In the genomic region with DNA sequence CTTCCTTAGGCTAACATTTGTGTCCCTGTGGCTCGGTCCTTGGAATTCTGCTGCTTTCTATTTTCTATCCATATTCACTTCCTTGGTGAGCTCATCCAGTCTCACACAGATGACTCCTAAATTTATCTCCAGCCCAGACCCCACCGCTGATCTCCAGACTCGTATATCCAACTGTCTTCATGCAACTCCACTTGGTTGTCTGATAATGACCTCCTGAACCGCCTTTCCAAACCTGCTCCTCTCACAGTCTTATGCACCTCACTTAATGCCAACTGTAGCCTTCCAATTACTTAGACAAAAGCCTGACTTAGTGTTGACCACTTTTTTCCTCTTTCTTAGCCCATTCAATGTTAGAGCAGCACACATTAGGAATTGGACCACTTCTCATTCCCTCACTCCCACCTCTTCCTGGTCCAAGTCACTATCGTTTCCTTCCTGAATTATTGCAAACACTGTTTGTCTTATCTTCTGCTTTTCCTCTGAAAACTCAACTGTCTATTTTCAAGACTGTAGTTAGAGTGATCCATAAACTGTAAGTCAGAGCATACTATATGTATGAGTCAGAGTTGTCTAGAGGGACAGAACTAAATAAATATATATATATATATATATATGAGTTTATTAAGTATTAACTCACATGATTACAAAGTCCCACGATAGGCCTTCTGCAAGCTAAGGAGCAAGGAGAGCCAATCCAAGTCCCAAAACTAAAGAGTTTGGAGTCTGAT, we compare ENCODE assay signal across 1 cellular context.
TF ChIP-seq lines count a peak whose summit lies in the region.

No MANE protein-coding gene starts in this region.

TF ChIP-seq in K562, 482 proteins besides CTCF, POLR2A, EP300 and RAD21 (continued from another document):
- TF ChIP-seq TEAD1 (CRISPR knock-in tag; IDR thresholded peaks at IDR 0.05) (no peak), HNRNPK (IDR thresholded peaks at IDR 0.05; ENCODE audit: low read depth, low read length, poor library complexity, severe bottlenecking) (no peak), SRSF9 (IDR thresholded peaks at IDR 0.05; ENCODE audit: borderline replicate concordance, low read depth, low read length) (no peak), ZNF146 (CRISPR knock-in tag; IDR thresholded peaks at IDR 0.05; ENCODE audit: unreplicated experiment) (no peak), CHD1 (IDR thresholded peaks at IDR 0.05; ENCODE audit: low read length) (no peak), MAZ (CRISPR knock-in tag; conservative IDR thresholded peaks at IDR 0.05 in 1 of 2, IDR thresholded peaks at IDR 0.05 in 1 of 2) (no peak), SMARCA5 (IDR thresholded peaks at IDR 0.05) (no peak; the same call in 1 of the 2 replicates), ZNF408 (CRISPR knock-in tag; IDR thresholded peaks at IDR 0.05; ENCODE audit: low read depth) (no peak), TOE1 (IDR thresholded peaks at IDR 0.05; ENCODE audit: borderline replicate concordance) (0 out of 2 replicates have a peak, but pooled peaks have one; percentile 16), TOE1 (CRISPR knock-in tag; IDR thresholded peaks at IDR 0.05; ENCODE audit: borderline replicate concordance, low read depth) (no peak), GATA2 (CRISPR knock-in tag; IDR thresholded peaks at IDR 0.05) (no peak)
- TF ChIP-seq, protein P1, sequence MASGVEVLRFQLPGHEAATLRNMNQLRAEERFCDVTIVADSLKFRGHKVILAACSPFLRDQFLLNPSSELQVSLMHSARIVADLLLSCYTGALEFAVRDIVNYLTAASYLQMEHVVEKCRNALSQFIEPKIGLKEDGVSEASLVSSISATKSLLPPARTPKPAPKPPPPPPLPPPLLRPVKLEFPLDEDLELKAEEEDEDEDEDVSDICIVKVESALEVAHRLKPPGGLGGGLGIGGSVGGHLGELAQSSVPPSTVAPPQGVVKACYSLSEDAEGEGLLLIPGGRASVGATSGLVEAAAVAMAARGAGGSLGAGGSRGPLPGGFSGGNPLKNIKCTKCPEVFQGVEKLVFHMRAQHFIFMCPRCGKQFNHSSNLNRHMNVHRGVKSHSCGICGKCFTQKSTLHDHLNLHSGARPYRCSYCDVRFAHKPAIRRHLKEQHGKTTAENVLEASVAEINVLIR (CRISPR knock-in tag; IDR thresholded peaks at IDR 0.05) = no peak
- TF ChIP-seq, protein P2, sequence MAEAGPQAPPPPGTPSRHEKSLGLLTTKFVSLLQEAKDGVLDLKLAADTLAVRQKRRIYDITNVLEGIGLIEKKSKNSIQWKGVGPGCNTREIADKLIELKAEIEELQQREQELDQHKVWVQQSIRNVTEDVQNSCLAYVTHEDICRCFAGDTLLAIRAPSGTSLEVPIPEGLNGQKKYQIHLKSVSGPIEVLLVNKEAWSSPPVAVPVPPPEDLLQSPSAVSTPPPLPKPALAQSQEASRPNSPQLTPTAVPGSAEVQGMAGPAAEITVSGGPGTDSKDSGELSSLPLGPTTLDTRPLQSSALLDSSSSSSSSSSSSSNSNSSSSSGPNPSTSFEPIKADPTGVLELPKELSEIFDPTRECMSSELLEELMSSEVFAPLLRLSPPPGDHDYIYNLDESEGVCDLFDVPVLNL (CRISPR knock-in tag; IDR thresholded peaks at IDR 0.05; ENCODE audit: low read depth) = no peak
- TF ChIP-seq, protein P3, sequence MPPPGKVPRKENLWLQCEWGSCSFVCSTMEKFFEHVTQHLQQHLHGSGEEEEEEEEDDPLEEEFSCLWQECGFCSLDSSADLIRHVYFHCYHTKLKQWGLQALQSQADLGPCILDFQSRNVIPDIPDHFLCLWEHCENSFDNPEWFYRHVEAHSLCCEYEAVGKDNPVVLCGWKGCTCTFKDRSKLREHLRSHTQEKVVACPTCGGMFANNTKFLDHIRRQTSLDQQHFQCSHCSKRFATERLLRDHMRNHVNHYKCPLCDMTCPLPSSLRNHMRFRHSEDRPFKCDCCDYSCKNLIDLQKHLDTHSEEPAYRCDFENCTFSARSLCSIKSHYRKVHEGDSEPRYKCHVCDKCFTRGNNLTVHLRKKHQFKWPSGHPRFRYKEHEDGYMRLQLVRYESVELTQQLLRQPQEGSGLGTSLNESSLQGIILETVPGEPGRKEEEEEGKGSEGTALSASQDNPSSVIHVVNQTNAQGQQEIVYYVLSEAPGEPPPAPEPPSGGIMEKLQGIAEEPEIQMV (tag; conservative IDR thresholded peaks at IDR 0.05; ENCODE audit: low read depth) = no peak
- TF ChIP-seq, protein P4, sequence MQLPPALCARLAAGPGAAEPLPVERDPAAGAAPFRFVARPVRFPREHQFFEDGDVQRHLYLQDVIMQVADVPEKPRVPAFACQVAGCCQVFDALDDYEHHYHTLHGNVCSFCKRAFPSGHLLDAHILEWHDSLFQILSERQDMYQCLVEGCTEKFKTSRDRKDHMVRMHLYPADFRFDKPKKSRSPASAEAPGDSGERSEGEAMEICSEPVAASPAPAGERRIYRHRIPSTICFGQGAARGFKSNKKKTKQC (CRISPR knock-in tag; IDR thresholded peaks at IDR 0.05) = no peak
- TF ChIP-seq, protein P5, sequence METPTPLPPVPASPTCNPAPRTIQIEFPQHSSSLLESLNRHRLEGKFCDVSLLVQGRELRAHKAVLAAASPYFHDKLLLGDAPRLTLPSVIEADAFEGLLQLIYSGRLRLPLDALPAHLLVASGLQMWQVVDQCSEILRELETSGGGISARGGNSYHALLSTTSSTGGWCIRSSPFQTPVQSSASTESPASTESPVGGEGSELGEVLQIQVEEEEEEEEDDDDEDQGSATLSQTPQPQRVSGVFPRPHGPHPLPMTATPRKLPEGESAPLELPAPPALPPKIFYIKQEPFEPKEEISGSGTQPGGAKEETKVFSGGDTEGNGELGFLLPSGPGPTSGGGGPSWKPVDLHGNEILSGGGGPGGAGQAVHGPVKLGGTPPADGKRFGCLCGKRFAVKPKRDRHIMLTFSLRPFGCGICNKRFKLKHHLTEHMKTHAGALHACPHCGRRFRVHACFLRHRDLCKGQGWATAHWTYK (CRISPR knock-in tag; IDR thresholded peaks at IDR 0.05) = no peak
